15 cellular contexts compared by ENCODE assay signal in genomic region chr16:89042711-89043551, GRCh38.
"Had no signal": no experiment of that assay in that cellular context is flagged by ENCODE, and none has a peak within 500 bp of the region (broad histone marks: within the 10 kb centered on the region; RNA-seq: fewer than 3 reads in every experiment).

No MANE protein-coding gene starts in this region.

- H3K27me3 ChIP-seq: thyroid gland had no signal

- DNase-seq: activated CD4-positive, alpha-beta T cell treated with anti-CD3 and anti-CD28 coated beads, Interleukin-2, amount 10 ng/mL, durations not matched to agents 7 days and 5 days; activated CD4-positive, CD25-positive, alpha-beta regulatory T cell treated with anti-CD3 and anti-CD28 coated beads, Interleukin-2, amount 50 U/mL, for 72 hours; activated CD8-positive, alpha-beta T cell treated with anti-CD3 and anti-CD28 coated beads, Interleukin-2, amount 10 ng/mL, durations not matched to agents 7 days and 5 days; activated T-cell treated with anti-CD3 and anti-CD28 coated beads, Interleukin-2, amount 50 U/mL, for 1 hour; midbrain; natural killer cell; nucleus accumbens; retina; substantia nigra; T-helper 1 cell; thyroid gland; WERI-Rb-1 had no signal

- H3K4me1 ChIP-seq: thyroid gland had no signal

- H3K9me3 Mint-ChIP-seq: activated CD4-positive, alpha-beta T cell treated with anti-CD3 and anti-CD28 coated beads, Interleukin-2, amount 10 ng/mL, durations not matched to agents 7 days and 5 days had no signal

- H3K27ac ChIP-seq: thyroid gland, WERI-Rb-1 had no signal

- H3K4me3 ChIP-seq: thyroid gland had no signal

- H3K9me3 ChIP-seq: thyroid gland had no signal

- H3K27ac Mint-ChIP-seq: activated CD4-positive, alpha-beta T cell treated with anti-CD3 and anti-CD28 coated beads, Interleukin-2, amount 10 ng/mL, durations not matched to agents 7 days and 5 days; activated CD8-positive, alpha-beta T cell treated with anti-CD3 and anti-CD28 coated beads, Interleukin-2, amount 10 ng/mL, durations not matched to agents 7 days and 5 days; natural killer cell; stimulated activated naive CD8-positive, alpha-beta T cell treated with anti-CD3 and anti-CD28 coated beads, Interleukin-15, Interleukin-2, amounts not matched to agents 100 ng/mL and 50 ng/mL, for 24 hours had no signal

- H3K27me3 Mint-ChIP-seq: activated CD4-positive, alpha-beta T cell treated with anti-CD3 and anti-CD28 coated beads, Interleukin-2, amount 10 ng/mL, durations not matched to agents 7 days and 5 days had no signal

- ATAC-seq: activated CD8-positive, alpha-beta T cell treated with anti-CD3 and anti-CD28 coated beads, Interleukin-2, amount 10 ng/mL, durations not matched to agents 7 days and 5 days; activated naive CD4-positive, alpha-beta T cell treated with anti-CD3 and anti-CD28 coated beads, Interleukin-2, amount 50 U/mL, for 72 hours; left lobe of liver; natural killer cell had no signal

- H3K36me3 Mint-ChIP-seq: activated naive CD4-positive, alpha-beta T cell treated with anti-CD3 and anti-CD28 coated beads, Interleukin-2, amount 50 U/mL, for 72 hours; natural killer cell had no signal

- H3K36me3 ChIP-seq: thyroid gland, WERI-Rb-1 had no signal

- H3K4me3 Mint-ChIP-seq: activated CD4-positive, alpha-beta T cell treated with anti-CD3 and anti-CD28 coated beads, Interleukin-2, amount 10 ng/mL, durations not matched to agents 7 days and 5 days; activated CD8-positive, alpha-beta T cell treated with anti-CD3 and anti-CD28 coated beads, Interleukin-2, amount 10 ng/mL, durations not matched to agents 7 days and 5 days; natural killer cell; stimulated activated naive CD8-positive, alpha-beta T cell treated with anti-CD3 and anti-CD28 coated beads, Interleukin-15, Interleukin-2, amounts not matched to agents 100 ng/mL and 50 ng/mL, for 24 hours had no signal
